In the genomic region with DNA sequence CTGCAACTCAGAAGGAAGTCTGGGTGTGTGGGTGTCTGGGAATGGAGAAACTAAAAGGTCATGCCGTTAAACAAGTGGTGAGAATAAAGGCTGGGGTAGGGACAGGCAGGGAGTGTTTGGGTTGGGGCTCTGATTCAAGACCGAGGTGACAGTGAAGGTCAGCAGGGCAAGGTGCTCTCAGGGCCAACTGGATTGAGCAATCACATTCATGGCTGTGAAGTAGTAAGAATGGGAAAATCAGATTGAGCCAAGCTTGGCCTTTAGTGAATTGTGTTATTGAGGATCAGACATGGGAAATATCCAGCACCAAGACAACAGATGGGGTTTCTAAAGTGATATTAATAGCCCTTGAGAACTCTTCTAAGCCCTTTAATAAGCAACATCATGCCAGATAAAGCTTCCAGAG, we compare ENCODE assay signal across 20 cellular contexts. TPM values are rescaled to one million over a fixed set of nuclear protein-coding genes. Genes with fewer than 3 reads are reported as not detected.
DNase-seq lines count a peak whose midpoint lies in the region; ATAC-seq, FAIRE-seq and TF ChIP-seq lines count a peak whose summit lies in the region.
"Had no signal": no experiment of that assay in that cellular context is flagged by ENCODE, and none has a peak within 500 bp of the region (broad histone marks: within the 10 kb centered on the region; RNA-seq: fewer than 3 reads in every experiment).

No MANE protein-coding gene starts in this region.

- no peak overlapping the region for H3K9ac ChIP-seq in H1 (replicated peaks in 1 of 4; ENCODE audit: extremely low read depth in 1 of 4, low read depth in 3 of 4, low read length in 3 of 4)

- DNase-seq in DMS 273 (lab: John Stamatoyannopoulos, UW; ENCODE audit: unreplicated experiment) (peak; percentile 5), DMS 273 treated with DMSO at 0.1 percent for 48 hours (lab: John Stamatoyannopoulos, UW) (no peak), NCI-H524 (lab: John Stamatoyannopoulos, UW) (peak; percentile 78 to 91), H1 (ENCODE audit: low read depth in 1 of 2, low spot score in 2 of 2) (no peak), omental fat pad (ENCODE audit: low spot score) (no peak), NCI-H187 (lab: John Stamatoyannopoulos, UW) (no peak), Ammon's horn (ENCODE audit: low spot score) (no peak)
- no peak for DNase-seq in activated CD8-positive, alpha-beta memory T cell treated with anti-CD3 and anti-CD28 coated beads, Interleukin-2, amount 50 U/mL, for 48 hours
- DNase-seq: DMS79 treated with DMSO at 0.1 percent for 48 hours, GF-D8, KG1, NCI-H1048, NCI-H146, NCI-H2107, NCI-H748 treated with DMSO at 0.1 percent for 48 hours, Peyer's patch, SHP77 treated with DMSO at 0.1 percent for 48 hours had no signal

- H2AK5ac ChIP-seq in H1 (ENCODE audit: low read depth, low read length) = no peak overlapping the region

- TF ChIP-seq EP300 in H1 (IDR thresholded peaks at IDR 0.05; ENCODE audit: borderline replicate concordance in 1 of 2, low read depth in 2 of 2, low read length in 2 of 2) = no peak

- no peak overlapping the region for H2BK5ac ChIP-seq in H1 (ENCODE audit: low read depth, low read length)

- H3K4me2 ChIP-seq in H1 (ENCODE audit: insufficient read depth in 1 of 2, low read depth in 2 of 2, low read length in 2 of 2) = no peak overlapping the region
- H3K4me2 ChIP-seq: GM23338 had no signal

- H4K5ac ChIP-seq in H1 (ENCODE audit: insufficient read length, low read depth, low read length) = no peak overlapping the region

- H2BK20ac ChIP-seq in H1 (ENCODE audit: low read length) = no peak overlapping the region

- H2AFZ ChIP-seq in H1 (ENCODE audit: low read length) = no peak overlapping the region
- H2AFZ ChIP-seq: GM23338 had no signal

- no peaks in the 10 kb centered on the region for H3K9me3 ChIP-seq in H1 (ENCODE audit: insufficient read depth in 2 of 2, low read depth in 1 of 2, low read length in 1 of 2)
- H3K9me3 ChIP-seq: Peyer's patch had no signal

- no peak overlapping the region for H2BK15ac ChIP-seq in H1 (ENCODE audit: low read length)

- 91% methylated on average over 2 of the region's 2 CpGs; no CpG with 5 or more reads in 1 of the 2 experiments for WGBS in H1 (ENCODE audit: extremely low coverage in 1 of 2, insufficient coverage in 1 of 2, insufficient read length in 1 of 2, insufficient replicate concordance in 2 of 2, low coverage in 1 of 2, low lambda C conversion rate in 2 of 2, missing lambda C conversion rate in 1 of 2), 2 experiments

- no peak overlapping the region for H3K27ac ChIP-seq in H1 (ENCODE audit: low read depth, low read length)
- H3K27ac ChIP-seq: 22Rv1, Peyer's patch had no signal

- no peaks in the 10 kb centered on the region for H4K20me1 ChIP-seq in H1 (replicated peaks in 1 of 2; ENCODE audit: control insufficient read depth in 1 of 2, insufficient read depth in 2 of 2, low read length in 2 of 2)

- H3K4ac ChIP-seq in H1 (replicated peaks; ENCODE audit: insufficient read length, low read depth, low read length) = no peak overlapping the region

- H2BK12ac ChIP-seq in H1 (ENCODE audit: low read depth, low read length) = no peak overlapping the region

- CTCF ChIA-PET in H1 (lab: Charles Lee; ENCODE audit: partially characterized antibody) = interaction anchor here (1.1 to 3.7 kb wide), 7 partner anchors 11 to 133 kb away, joined by 3 to 19 read pairs (median 6); no protein-coding TSS in a partner anchor

- H4K91ac ChIP-seq in H1 (replicated peaks; ENCODE audit: insufficient read length, low read length) = no peak overlapping the region

- no peak overlapping the region for H3K14ac ChIP-seq in H1 (ENCODE audit: insufficient read length)

- peak; percentile 56 for ATAC-seq in omental fat pad (ENCODE audit: low FRiP score)

- no peak for TF ChIP-seq POLR2A in H1 (IDR thresholded peaks at IDR 0.05; ENCODE audit: control extremely low read depth in 1 of 2, low read depth in 2 of 2, low read length in 2 of 2)

- TF ChIP-seq CTCF in H1 (IDR thresholded peaks at IDR 0.05; ENCODE audit: control extremely low read depth in 1 of 3, insufficient read depth in 1 of 3, low read depth in 1 of 3, low read length in 3 of 3) (no peak), omental fat pad (IDR thresholded peaks at IDR 0.05) (no peak)

- no peaks in the 10 kb centered on the region for H3K23me2 ChIP-seq in H1 (ENCODE audit: low read depth, low read length)

- no peak for TF ChIP-seq RAD21 in H1 (IDR thresholded peaks at IDR 0.05 in 1 of 2, conservative IDR thresholded peaks at IDR 0.05 in 1 of 2; ENCODE audit: low read depth in 2 of 2, low read length in 2 of 2)

- H3K56ac ChIP-seq in H1 (replicated peaks; ENCODE audit: insufficient read length, low read depth, low read length) = no peak overlapping the region

- H3K27me3 ChIP-seq in H1 (replicated peaks in 1 of 4; ENCODE audit: control insufficient read depth in 3 of 4, extremely low read depth in 1 of 4, insufficient read depth in 3 of 4, low read length in 3 of 4) = no peaks in the 10 kb centered on the region
- H3K27me3 ChIP-seq: Peyer's patch had no signal

- H4K8ac ChIP-seq in H1 (ENCODE audit: extremely low read depth, insufficient read depth, low read length) = no peak overlapping the region

- no peak overlapping the region for H3K4me3 ChIP-seq in H1 (ENCODE audit: extremely low read depth in 1 of 4, insufficient read depth in 2 of 4, low read depth in 3 of 4, low read length in 4 of 4)
- H3K4me3 ChIP-seq: GM23338, Peyer's patch had no signal

- H2BK120ac ChIP-seq in H1 (replicated peaks; ENCODE audit: low read depth, low read length) = no peak overlapping the region

- no peaks in the 10 kb centered on the region for H3K79me2 ChIP-seq in H1 (ENCODE audit: control insufficient read depth in 1 of 2, insufficient read depth in 2 of 2, low read length in 2 of 2)

- peaks cover 0 to 3% (median 0%) of the 10 kb centered on the region in 4 experiments; a peak in 2 of 7 replicates for H3K4me1 ChIP-seq in H1 (replicated peaks in 1 of 4; ENCODE audit: control insufficient read depth in 3 of 4, insufficient read depth in 4 of 4, low read length in 3 of 4)
- H3K4me1 ChIP-seq: Peyer's patch had no signal

- H3K18ac ChIP-seq in H1 (ENCODE audit: extremely low read depth, low read length) = no peak overlapping the region

- FAIRE-seq in H1 (lab: Jason Lieb, UNC) = no peak

- 0 out of 8 replicates have a peak, but pooled peaks cover 0 to 2% (median 0%) of the 10 kb centered on the region in 4 experiments for H3K36me3 ChIP-seq in H1 (ENCODE audit: control insufficient read depth in 2 of 4, insufficient read depth in 4 of 4, low read length in 3 of 4)

- POLR2A ChIA-PET in H1 (lab: Charles Lee; ENCODE audit: partially characterized antibody) = interaction anchor here (1.3 kb wide), 1 partner anchor 79 kb away, joined by 4 read pairs; no protein-coding TSS in a partner anchor

- H3K23ac ChIP-seq in H1 (ENCODE audit: insufficient read length) = no peak overlapping the region

- no peaks in the 10 kb centered on the region for H3K79me1 ChIP-seq in H1 (ENCODE audit: low read depth, low read length)

TF ChIP-seq in H1, 55 proteins besides CTCF, POLR2A, EP300 and RAD21:
- TF ChIP-seq TAF1 (IDR thresholded peaks at IDR 0.05; ENCODE audit: low read depth, low read length) (no peak), CEBPB (IDR thresholded peaks at IDR 0.05; ENCODE audit: low read depth, low read length) (peak; percentile 57; the same call in 1 of the 2 replicates), FOSL1 (IDR thresholded peaks at IDR 0.05; ENCODE audit: insufficient read depth, low read depth, low read length) (no peak)
TF ChIP-seq in H1: peak in this region for 1.

RNA-seq across cellular contexts. Expression of a gene that starts 24.3 kb away (rescaled TPM):
- 0.82 and 1.1 TPM in 2 replicates for total RNA-seq in H1 (2021; fragmentation: NEBNext Ultra II Directional; extraction: Animal tissue kit (Norgen Biotek cat#: 25700))
- 0.46 and 0.67 TPM in 2 replicates for polyA plus RNA-seq in H1 (2011; rRNA removed)
- polyA plus RNA-seq in H1 (2011; cell fraction: cytosol; rRNA removed) = 0.56 TPM
- 0.43 TPM for polyA plus RNA-seq in H1 (2011; cell fraction: nucleus; rRNA removed)
- polyA plus RNA-seq in H1 (2012, experiment 1 of 2) = 0.37 to 0.79 TPM (median 0.56 TPM) in 4 replicates
- 0.14 TPM for polyA plus RNA-seq in H1 (2012, experiment 2 of 2)
- polyA plus RNA-seq in H1 (2013, experiment 1 of 2) = 0.63 TPM
- 0.64 TPM for polyA plus RNA-seq in H1 (2013, experiment 2 of 2)
- 0.41 and 0.61 TPM in 2 replicates for polyA minus RNA-seq in H1 (2011; rRNA and poly(A)+ RNA removed)
- 0.29 TPM for polyA minus RNA-seq in H1 (2011; cell fraction: cytosol; rRNA and poly(A)+ RNA removed)
- 0.70 TPM for polyA minus RNA-seq in H1 (2011; cell fraction: nucleus; rRNA and poly(A)+ RNA removed)
- total RNA-seq in omental fat pad = 1 to 10 TPM; 1.5 to 2.6 (median 1.8) TPM
- total RNA-seq: M059J had no signal

Comparison
In these comparisons a context has a peak if more than half of its experiments do, and no peak if none do; other contexts are left out.
1. DNase-seq: peak in DMS 273 (single experiment) and NCI-H524 (2 of 2); none in DMS 273 treated with DMSO at 0.1 percent for 48 hours (single experiment), H1 (0 of 2), omental fat pad (single experiment), NCI-H187 (0 of 2), Ammon's horn (single experiment) and activated CD8-positive, alpha-beta memory T cell treated with anti-CD3 and anti-CD28 coated beads, Interleukin-2, amount 50 U/mL, for 48 hours (single experiment).